8 cellular contexts compared by ENCODE assay signal in the genomic region with DNA sequence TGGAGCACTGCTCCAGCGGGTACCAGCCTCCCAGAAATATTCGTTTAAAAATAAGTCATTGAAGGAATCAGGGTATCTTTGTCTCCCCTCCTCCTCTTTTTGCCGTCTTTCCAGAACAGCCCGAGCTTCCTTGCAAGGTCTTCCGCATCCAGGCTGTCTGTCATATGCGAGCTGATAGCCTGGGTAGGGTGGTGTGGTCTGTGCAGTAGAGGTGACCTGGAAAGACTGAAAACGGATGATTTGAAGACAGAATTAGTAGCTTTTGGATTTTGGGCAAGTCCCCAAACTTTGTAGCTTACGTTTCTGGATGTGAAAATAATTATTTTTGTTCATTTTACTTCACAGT. TPM values are rescaled to one million over a fixed set of nuclear protein-coding genes. Genes with fewer than 3 reads are reported as not detected.
DNase-seq lines count a peak whose midpoint lies in the region; ATAC-seq and TF ChIP-seq lines count a peak whose summit lies in the region.

No MANE protein-coding gene starts in this region.

- intact Hi-C loops in esophagus muscularis mucosa (cut with DNase I), result no loop called here
- intact Hi-C loops in ovary (cut with DNase I), result no loop called here

- peaks cover 20% of the 10 kb centered on the region for H3K4me1 ChIP-seq in CD8-positive, alpha-beta memory T cell (ENCODE audit: insufficient read depth, low read length)
- no peaks in the 10 kb centered on the region for H3K4me1 ChIP-seq in GM23338 (ENCODE audit: insufficient read depth)
- H3K4me1 ChIP-seq in esophagus muscularis mucosa, result peaks cover 17 to 22% (median 20%) of the 10 kb centered on the region in 4 donors
- H3K4me1 ChIP-seq in ovary (ENCODE audit: insufficient read depth), result no peaks in the 10 kb centered on the region

- no peaks in the 10 kb centered on the region for H3K9me2 ChIP-seq in GM23338 (ENCODE audit: insufficient read depth)

- ATAC-seq in GM23338, result peak; percentile 4
- no peak for ATAC-seq in HG03469 (IDR thresholded peaks at IDR 0.05; ENCODE audit: unreplicated experiment)
- ATAC-seq in HG03135 (IDR thresholded peaks at IDR 0.05; ENCODE audit: unreplicated experiment), result no peak

- peak overlapping the region; percentile 92 for H2AFZ ChIP-seq in GM23338

- WGBS in esophagus muscularis mucosa, result under 1% methylated on average over 8 of the region's 8 CpGs
- WGBS in ovary, 3 donors, result 0% methylated on average over 8 of the region's 8 CpGs

- peaks cover 16 to 29% (median 29%) of the 10 kb centered on the region in 3 donors for H3K4me1 Mint-ChIP-seq in CD8-positive, alpha-beta memory T cell
- H3K4me1 Mint-ChIP-seq in GM23338, result no peaks in the 10 kb centered on the region

- peak overlapping the region; percentile 92 for H3K4me3 ChIP-seq in CD8-positive, alpha-beta memory T cell (ENCODE audit: low read length)
- H3K4me3 ChIP-seq in GM23338 (peak overlapping the region; percentile 67), esophagus muscularis mucosa (peak overlapping the region; percentile 61 to 74 (median 70)), ovary (peak overlapping the region; percentile 85)

- in situ Hi-C loops in SK-MEL-5 (cut with HindIII; ENCODE audit: low pct_unique_long_range_greater_than_20kb, low sequenced_read_pairs), result no loop called here

- H3K36me3 ChIP-seq in CD8-positive, alpha-beta memory T cell (ENCODE audit: insufficient read depth, low read length), result no peaks in the 10 kb centered on the region
- H3K36me3 ChIP-seq in GM23338 (ENCODE audit: insufficient read depth), result no peaks in the 10 kb centered on the region
- no peaks in the 10 kb centered on the region for H3K36me3 ChIP-seq in esophagus muscularis mucosa
- no peaks in the 10 kb centered on the region for H3K36me3 ChIP-seq in ovary

- H3F3A ChIP-seq in GM23338 (replicated peaks; ENCODE audit: low read depth), result no peaks in the 10 kb centered on the region

- no peaks in the 10 kb centered on the region for H3K9me3 ChIP-seq in CD8-positive, alpha-beta memory T cell (ENCODE audit: low read length)
- no peaks in the 10 kb centered on the region for H3K9me3 ChIP-seq in esophagus muscularis mucosa
- H3K9me3 ChIP-seq in ovary, result no peaks in the 10 kb centered on the region

- peak overlapping the region; percentile 87 to 97 (median 94) for H3K4me3 Mint-ChIP-seq in CD8-positive, alpha-beta memory T cell
- H3K4me3 Mint-ChIP-seq in GM23338, result peak overlapping the region; percentile 94

- peaks cover 23% of the 10 kb centered on the region; the same call in 1 of the 2 replicates for H3K79me2 ChIP-seq in GM23338 (replicated peaks; ENCODE audit: insufficient read depth)

- peak overlapping the region; percentile 82 for H3K4me2 ChIP-seq in GM23338

- CTCF ChIA-PET in CD8-positive, alpha-beta memory T cell (lab: Charles Lee), result interaction anchor here (1.1 to 2.0 kb wide), 6 partner anchors 13 to 772 kb away, joined by 3 to 13 read pairs (median 4); a partner anchor contains a TSS

- POLR2A ChIA-PET in CD8-positive, alpha-beta memory T cell (lab: Charles Lee), result interaction anchor here (0.6 to 1.0 kb wide), 2 partner anchors 115 to 136 kb away, joined by 3 to 4 read pairs; a partner anchor contains a TSS

- H3K27me3 ChIP-seq in CD8-positive, alpha-beta memory T cell (ENCODE audit: insufficient read depth, low read length, poor library complexity, severe bottlenecking), result no peaks in the 10 kb centered on the region
- H3K27me3 ChIP-seq in GM23338 (ENCODE audit: insufficient read depth), result no peaks in the 10 kb centered on the region
- no peaks in the 10 kb centered on the region for H3K27me3 ChIP-seq in esophagus muscularis mucosa
- H3K27me3 ChIP-seq in ovary, result no peaks in the 10 kb centered on the region

- TF ChIP-seq POLR2A in esophagus muscularis mucosa (IDR thresholded peaks at IDR 0.05; ENCODE audit: low read depth) (no peak), ovary (IDR thresholded peaks at IDR 0.05) (no peak)

- no peak for TF ChIP-seq CTCF in GM23338 (conservative IDR thresholded peaks at IDR 0.05; ENCODE audit: low read depth in 2 of 2)
- no peak for TF ChIP-seq CTCF in esophagus muscularis mucosa (IDR thresholded peaks at IDR 0.05)
- no peak for TF ChIP-seq CTCF in ovary (IDR thresholded peaks at IDR 0.05)

- H3K9me3 Mint-ChIP-seq in CD8-positive, alpha-beta memory T cell, result no peaks in the 10 kb centered on the region
- H3K9me3 Mint-ChIP-seq in GM23338, result no peaks in the 10 kb centered on the region

- TF ChIP-seq EP300 in esophagus muscularis mucosa (IDR thresholded peaks at IDR 0.05), result no peak
- TF ChIP-seq EP300 in ovary (IDR thresholded peaks at IDR 0.05), result no peak

- H4K20me1 ChIP-seq in GM23338 (replicated peaks; ENCODE audit: insufficient read depth), result no peaks in the 10 kb centered on the region

- peaks cover 0 to 7% (median 0%) of the 10 kb centered on the region in 3 donors for H3K36me3 Mint-ChIP-seq in CD8-positive, alpha-beta memory T cell
- H3K36me3 Mint-ChIP-seq in GM23338 (ENCODE audit: low read depth), result no peaks in the 10 kb centered on the region

- no peaks in the 10 kb centered on the region for H3K27me3 Mint-ChIP-seq in CD8-positive, alpha-beta memory T cell
- H3K27me3 Mint-ChIP-seq in GM23338 (ENCODE audit: insufficient read depth, low read depth, poor library complexity), result no peaks in the 10 kb centered on the region

- peak overlapping the region; percentile 79 for H3K27ac ChIP-seq in CD8-positive, alpha-beta memory T cell (ENCODE audit: low read depth, low read length)
- H3K27ac ChIP-seq in GM23338 (ENCODE audit: low read depth), result no peak overlapping the region
- H3K27ac ChIP-seq in esophagus muscularis mucosa (replicated peaks in 1 of 4), result peak overlapping the region in 3 of 4 donors; percentile 64 to 67 (median 66)
- H3K27ac ChIP-seq in ovary, result no peak overlapping the region

- H3K27ac Mint-ChIP-seq in CD8-positive, alpha-beta memory T cell, result peak overlapping the region; percentile 78 to 99 (median 96)
- H3K27ac Mint-ChIP-seq in GM23338, result peak overlapping the region; percentile 84; the same call in 1 of the 2 replicates

- DNase-seq in CD8-positive, alpha-beta memory T cell, result no peak
- DNase-seq in GM23338 (ENCODE audit: low spot score) (peak; percentile 22), SK-MEL-5 (ENCODE audit: low read depth, low spot score) (peak; percentile 50), esophagus muscularis mucosa (ENCODE audit: extremely low spot score) (no peak), ovary (no peak)
- DNase-seq in stimulated activated CD4-positive, alpha-beta T cell treated with anti-CD3 and anti-CD28 coated beads, Interleukin-4, amount 100 ng/mL, for 24 hours, result no peak

TF ChIP-seq in GM23338, 12 proteins besides CTCF, POLR2A, EP300 and RAD21 (continues in another document):
- TF ChIP-seq POLR2AphosphoS5 (IDR thresholded peaks at IDR 0.05; ENCODE audit: low read depth), result no peak
- TF ChIP-seq STAT1 (IDR thresholded peaks at IDR 0.05; ENCODE audit: unreplicated experiment), result no peak
- TF ChIP-seq, protein P1, sequence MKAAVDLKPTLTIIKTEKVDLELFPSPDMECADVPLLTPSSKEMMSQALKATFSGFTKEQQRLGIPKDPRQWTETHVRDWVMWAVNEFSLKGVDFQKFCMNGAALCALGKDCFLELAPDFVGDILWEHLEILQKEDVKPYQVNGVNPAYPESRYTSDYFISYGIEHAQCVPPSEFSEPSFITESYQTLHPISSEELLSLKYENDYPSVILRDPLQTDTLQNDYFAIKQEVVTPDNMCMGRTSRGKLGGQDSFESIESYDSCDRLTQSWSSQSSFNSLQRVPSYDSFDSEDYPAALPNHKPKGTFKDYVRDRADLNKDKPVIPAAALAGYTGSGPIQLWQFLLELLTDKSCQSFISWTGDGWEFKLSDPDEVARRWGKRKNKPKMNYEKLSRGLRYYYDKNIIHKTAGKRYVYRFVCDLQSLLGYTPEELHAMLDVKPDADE (IDR thresholded peaks at IDR 0.05), result no peak
- no peak for TF ChIP-seq EZH2 (IDR thresholded peaks at IDR 0.05; ENCODE audit: low read depth, unreplicated experiment)
- no peak for TF ChIP-seq ZNF331 (CRISPR knock-in tag; IDR thresholded peaks at IDR 0.05; ENCODE audit: low read depth)
- no peak for TF ChIP-seq JUNB (IDR thresholded peaks at IDR 0.05; ENCODE audit: unreplicated experiment)
- no peak for TF ChIP-seq CREB1 (CRISPR knock-in tag; IDR thresholded peaks at IDR 0.05; ENCODE audit: low read depth)

RNA-seq across cellular contexts. Expression of a gene that starts 0.5 kb away (rescaled TPM):
- 10 to 100 TPM; 22.8 to 28.2 TPM for total RNA-seq in CD8-positive, alpha-beta memory T cell
- 14.9 TPM for polyA plus RNA-seq in CD8-positive, alpha-beta memory T cell
- total RNA-seq in GM23338 (2014; rRNA removed; shearing (Covaris generic)), result 12.3 and 20.5 TPM in 2 replicates
- 3.2 and 4.3 TPM in 2 replicates for polyA plus RNA-seq in GM23338 (2016; fragmentation: Nextera tagmentation; extraction: Ambion mirVana)
- total RNA-seq in SK-MEL-5 (2014; rRNA removed; shearing (Covaris generic)), result 51.1 and 57.4 TPM in 2 replicates
- 14.4 and 19.0 TPM in 2 replicates for polyA plus RNA-seq in SK-MEL-5 (2015; cell fraction: cytosol; rRNA removed)
- polyA plus RNA-seq in SK-MEL-5 (2015; cell fraction: nucleus; rRNA removed), result 65.5 and 103 TPM in 2 replicates
- 10 to 100 TPM; 14.8 to 25.7 (median 18.9) TPM for total RNA-seq in esophagus muscularis mucosa
- total RNA-seq in ovary, result 10 to 100 TPM; 17.4 to 28.6 (median 24.0) TPM
- 10 to 100 TPM in 1 of 2 donors, 1 to 10 TPM in 1; 7.7 to 12.2 TPM for polyA plus RNA-seq in ovary

RNA-seq across cellular contexts. Expression of a gene that starts 6.4 kb away (rescaled TPM):
- total RNA-seq in CD8-positive, alpha-beta memory T cell, result under 1 TPM in 1 of 2 experiments, not detected in 1; 0.11 TPM
- polyA plus RNA-seq in CD8-positive, alpha-beta memory T cell, result not detected
- not detected in 2 replicates for total RNA-seq in GM23338 (2014; rRNA removed; shearing (Covaris generic))
- polyA plus RNA-seq in GM23338 (2016; fragmentation: Nextera tagmentation; extraction: Ambion mirVana) (not detected in 2 replicates), ovary (not detected)
- 0.05 TPM in 1 of 2 replicates, not detected in the other for total RNA-seq in SK-MEL-5 (2014; rRNA removed; shearing (Covaris generic))
- polyA plus RNA-seq in SK-MEL-5 (2015; cell fraction: cytosol; rRNA removed), result not detected in 2 replicates
- not detected in 2 replicates for polyA plus RNA-seq in SK-MEL-5 (2015; cell fraction: nucleus; rRNA removed)
- total RNA-seq in esophagus muscularis mucosa (not detected), ovary (not detected)

Comparison
In these comparisons a context has a peak if more than half of its experiments do, and no peak if none do; other contexts are left out.
1. DNase-seq: peak in GM23338 (single experiment) and SK-MEL-5 (single experiment); none in CD8-positive, alpha-beta memory T cell (0 of 5), esophagus muscularis mucosa (single experiment), ovary (0 of 5) and stimulated activated CD4-positive, alpha-beta T cell treated with anti-CD3 and anti-CD28 coated beads, Interleukin-4, amount 100 ng/mL, for 24 hours (single experiment).
2. H3K27ac ChIP-seq: peak in CD8-positive, alpha-beta memory T cell (single experiment) and esophagus muscularis mucosa (3 of 4); none in GM23338 (single experiment) and ovary (0 of 2).
3. Peak in every context shown above with its lines, with median percentiles within 50 percentile points of each other: H3K4me3 ChIP-seq.